Comparison of ENCODE assay signal across 1 cellular context in the genomic region with DNA sequence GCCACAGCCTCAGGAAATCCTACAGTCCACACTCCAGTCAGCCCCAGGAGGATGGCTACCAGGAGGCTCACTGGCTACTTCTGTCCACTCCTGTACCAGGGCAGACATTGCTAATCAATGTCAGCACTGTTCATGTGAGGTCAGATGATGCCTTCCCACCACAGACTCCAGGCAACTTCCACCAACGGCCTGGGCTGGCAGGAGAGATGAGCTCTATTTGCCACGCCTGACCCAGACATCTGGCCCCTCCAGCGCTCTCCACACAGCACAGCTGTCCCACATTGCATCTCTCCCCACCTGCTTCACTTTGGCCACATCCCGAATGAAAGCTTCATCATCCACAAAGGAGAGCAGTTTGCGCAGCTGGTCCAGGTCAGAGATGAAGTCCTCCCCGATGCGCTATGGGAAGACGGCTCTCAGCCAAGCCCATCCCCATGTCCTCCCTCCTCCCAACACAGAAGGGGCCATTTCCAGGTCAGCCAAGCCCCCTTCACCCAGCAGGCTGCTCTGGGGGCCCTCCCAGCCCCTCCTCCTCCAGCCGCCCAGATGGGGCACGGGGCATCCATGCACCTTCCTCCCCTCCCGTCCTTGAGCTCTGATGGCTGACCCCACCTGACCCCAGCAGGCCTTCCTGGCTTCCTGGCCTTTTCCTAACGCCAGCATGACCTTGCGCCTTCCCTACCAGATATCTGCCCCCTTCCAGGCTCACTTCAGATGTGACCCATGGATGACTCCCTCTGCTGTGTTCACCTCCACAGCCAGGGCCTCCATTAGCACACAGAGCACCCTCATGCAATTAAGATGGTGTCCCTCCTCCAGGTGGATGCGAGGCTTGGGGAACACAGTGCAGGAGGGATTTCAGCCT.
TF ChIP-seq lines count a peak whose summit lies in the region.

No MANE protein-coding gene starts in this region.

TF ChIP-seq in SK-N-SH treated with all-trans-retinoic acid at 6 μM for 48 hours, 23 proteins besides CTCF, POLR2A, EP300 and RAD21:
- TF ChIP-seq ZNF8 (CRISPR knock-in tag; IDR thresholded peaks at IDR 0.05) (no peak), RARB (CRISPR knock-in tag; IDR thresholded peaks at IDR 0.05) (no peak), ZFP3 (CRISPR knock-in tag; IDR thresholded peaks at IDR 0.05) (no peak), TOX (CRISPR knock-in tag; IDR thresholded peaks at IDR 0.05; ENCODE audit: borderline replicate concordance) (no peak), OSR1 (CRISPR knock-in tag; IDR thresholded peaks at IDR 0.05) (no peak), ZNF565 (CRISPR knock-in tag; conservative IDR thresholded peaks at IDR 0.05; ENCODE audit: low read depth) (no peak), ISL1 (CRISPR knock-in tag; IDR thresholded peaks at IDR 0.05) (no peak)
- TF ChIP-seq, protein P1, sequence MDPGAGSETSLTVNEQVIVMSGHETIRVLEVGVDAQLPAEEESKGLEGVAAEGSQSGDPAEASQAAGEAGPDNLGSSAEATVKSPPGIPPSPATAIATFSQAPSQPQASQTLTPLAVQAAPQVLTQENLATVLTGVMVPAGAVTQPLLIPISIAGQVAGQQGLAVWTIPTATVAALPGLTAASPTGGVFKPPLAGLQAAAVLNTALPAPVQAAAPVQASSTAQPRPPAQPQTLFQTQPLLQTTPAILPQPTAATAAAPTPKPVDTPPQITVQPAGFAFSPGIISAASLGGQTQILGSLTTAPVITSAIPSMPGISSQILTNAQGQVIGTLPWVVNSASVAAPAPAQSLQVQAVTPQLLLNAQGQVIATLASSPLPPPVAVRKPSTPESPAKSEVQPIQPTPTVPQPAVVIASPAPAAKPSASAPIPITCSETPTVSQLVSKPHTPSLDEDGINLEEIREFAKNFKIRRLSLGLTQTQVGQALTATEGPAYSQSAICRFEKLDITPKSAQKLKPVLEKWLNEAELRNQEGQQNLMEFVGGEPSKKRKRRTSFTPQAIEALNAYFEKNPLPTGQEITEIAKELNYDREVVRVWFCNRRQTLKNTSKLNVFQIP (CRISPR knock-in tag; IDR thresholded peaks at IDR 0.05; ENCODE audit: borderline replicate concordance, low read depth) = no peak
- TF ChIP-seq, protein P2, sequence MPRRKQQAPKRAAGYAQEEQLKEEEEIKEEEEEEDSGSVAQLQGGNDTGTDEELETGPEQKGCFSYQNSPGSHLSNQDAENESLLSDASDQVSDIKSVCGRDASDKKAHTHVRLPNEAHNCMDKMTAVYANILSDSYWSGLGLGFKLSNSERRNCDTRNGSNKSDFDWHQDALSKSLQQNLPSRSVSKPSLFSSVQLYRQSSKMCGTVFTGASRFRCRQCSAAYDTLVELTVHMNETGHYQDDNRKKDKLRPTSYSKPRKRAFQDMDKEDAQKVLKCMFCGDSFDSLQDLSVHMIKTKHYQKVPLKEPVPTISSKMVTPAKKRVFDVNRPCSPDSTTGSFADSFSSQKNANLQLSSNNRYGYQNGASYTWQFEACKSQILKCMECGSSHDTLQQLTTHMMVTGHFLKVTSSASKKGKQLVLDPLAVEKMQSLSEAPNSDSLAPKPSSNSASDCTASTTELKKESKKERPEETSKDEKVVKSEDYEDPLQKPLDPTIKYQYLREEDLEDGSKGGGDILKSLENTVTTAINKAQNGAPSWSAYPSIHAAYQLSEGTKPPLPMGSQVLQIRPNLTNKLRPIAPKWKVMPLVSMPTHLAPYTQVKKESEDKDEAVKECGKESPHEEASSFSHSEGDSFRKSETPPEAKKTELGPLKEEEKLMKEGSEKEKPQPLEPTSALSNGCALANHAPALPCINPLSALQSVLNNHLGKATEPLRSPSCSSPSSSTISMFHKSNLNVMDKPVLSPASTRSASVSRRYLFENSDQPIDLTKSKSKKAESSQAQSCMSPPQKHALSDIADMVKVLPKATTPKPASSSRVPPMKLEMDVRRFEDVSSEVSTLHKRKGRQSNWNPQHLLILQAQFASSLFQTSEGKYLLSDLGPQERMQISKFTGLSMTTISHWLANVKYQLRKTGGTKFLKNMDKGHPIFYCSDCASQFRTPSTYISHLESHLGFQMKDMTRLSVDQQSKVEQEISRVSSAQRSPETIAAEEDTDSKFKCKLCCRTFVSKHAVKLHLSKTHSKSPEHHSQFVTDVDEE (CRISPR knock-in tag; IDR thresholded peaks at IDR 0.05) = no peak
- TF ChIP-seq, protein P3, sequence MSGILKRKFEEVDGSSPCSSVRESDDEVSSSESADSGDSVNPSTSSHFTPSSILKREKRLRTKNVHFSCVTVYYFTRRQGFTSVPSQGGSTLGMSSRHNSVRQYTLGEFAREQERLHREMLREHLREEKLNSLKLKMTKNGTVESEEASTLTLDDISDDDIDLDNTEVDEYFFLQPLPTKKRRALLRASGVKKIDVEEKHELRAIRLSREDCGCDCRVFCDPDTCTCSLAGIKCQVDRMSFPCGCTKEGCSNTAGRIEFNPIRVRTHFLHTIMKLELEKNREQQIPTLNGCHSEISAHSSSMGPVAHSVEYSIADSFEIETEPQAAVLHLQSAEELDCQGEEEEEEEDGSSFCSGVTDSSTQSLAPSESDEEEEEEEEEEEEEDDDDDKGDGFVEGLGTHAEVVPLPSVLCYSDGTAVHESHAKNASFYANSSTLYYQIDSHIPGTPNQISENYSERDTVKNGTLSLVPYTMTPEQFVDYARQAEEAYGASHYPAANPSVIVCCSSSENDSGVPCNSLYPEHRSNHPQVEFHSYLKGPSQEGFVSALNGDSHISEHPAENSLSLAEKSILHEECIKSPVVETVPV (CRISPR knock-in tag; IDR thresholded peaks at IDR 0.05) = no peak
